13 cellular contexts compared by ENCODE assay signal in the genomic region with DNA sequence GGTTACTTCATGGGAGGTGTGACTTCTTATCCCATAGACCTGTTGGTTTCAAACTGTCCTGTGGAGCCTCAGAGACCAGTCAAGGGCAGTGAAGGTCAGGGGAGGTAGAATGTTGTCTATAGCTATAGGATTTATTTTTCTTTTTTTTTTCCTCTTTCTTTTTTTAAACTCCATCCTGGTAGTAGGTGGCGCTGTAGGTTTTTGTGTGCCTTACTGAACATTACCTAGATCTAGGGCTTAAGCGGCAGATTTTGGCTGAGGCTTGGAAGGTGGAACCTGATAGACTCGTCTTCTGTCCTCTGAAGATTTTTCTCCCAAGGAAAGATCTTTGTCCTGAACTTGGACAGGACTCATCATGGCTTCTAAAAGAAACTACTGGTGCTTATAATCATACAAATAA. TPM values are rescaled to one million over a fixed set of nuclear protein-coding genes. Genes with fewer than 3 reads are reported as not detected.
DNase-seq lines count a peak whose midpoint lies in the region; TF ChIP-seq lines count a peak whose summit lies in the region.
"Had no signal": no experiment of that assay in that cellular context is flagged by ENCODE, and none has a peak within 500 bp of the region (broad histone marks: within the 10 kb centered on the region; RNA-seq: fewer than 3 reads in every experiment).

No MANE protein-coding gene starts in this region.

- H3K27ac Mint-ChIP-seq in activated CD4-positive, alpha-beta memory T cell treated with anti-CD3 and anti-CD28 coated beads for 36 hours = no peak overlapping the region
- peak overlapping the region; percentile 3 for H3K27ac Mint-ChIP-seq in glutamatergic neuron (ENCODE audit: unreplicated experiment)

- CTCF ChIA-PET in AG04450 (lab: Charles Lee) = no interaction called here
- CTCF ChIA-PET in activated CD4-positive, alpha-beta memory T cell treated with anti-CD3 and anti-CD28 coated beads for 36 hours (lab: Charles Lee) = interaction anchor here (0.7 kb wide), 1 partner anchor 19 kb away, joined by 3 read pairs; no protein-coding TSS in a partner anchor

- no peak overlapping the region for H3K4me2 ChIP-seq in DOHH2 (ENCODE audit: low read length)

- H3K9me3 ChIP-seq in AG04450 (ENCODE audit: control insufficient read depth, insufficient read depth, low read length) = no peaks in the 10 kb centered on the region; the same call in 1 of the 2 replicates
- no peaks in the 10 kb centered on the region for H3K9me3 ChIP-seq in DOHH2 (ENCODE audit: control insufficient read depth, insufficient read depth, low read length)
- H3K9me3 ChIP-seq: tibial nerve had no signal

- no peaks in the 10 kb centered on the region for H3K9me3 Mint-ChIP-seq in activated CD4-positive, alpha-beta memory T cell treated with anti-CD3 and anti-CD28 coated beads for 36 hours
- H3K9me3 Mint-ChIP-seq in glutamatergic neuron (ENCODE audit: unreplicated experiment) = peaks cover 8% of the 10 kb centered on the region
- H3K9me3 Mint-ChIP-seq: memory B cell had no signal

- peaks cover 31% of the 10 kb centered on the region for H3K36me3 Mint-ChIP-seq in activated CD4-positive, alpha-beta memory T cell treated with anti-CD3 and anti-CD28 coated beads for 36 hours
- H3K36me3 Mint-ChIP-seq in glutamatergic neuron (ENCODE audit: unreplicated experiment) = no peaks in the 10 kb centered on the region

- H3K4me1 ChIP-seq in DOHH2 (ENCODE audit: control insufficient read depth, low read length) = peaks cover 13% of the 10 kb centered on the region

- no peaks in the 10 kb centered on the region for H3K9me2 ChIP-seq in DOHH2 (replicated peaks; ENCODE audit: control insufficient read depth, low read length)

- H4K20me1 ChIP-seq in DOHH2 (ENCODE audit: control insufficient read depth, insufficient read depth, low read depth, low read length) = no peaks in the 10 kb centered on the region

- POLR2A ChIA-PET in AG04450 (lab: Yijun Ruan, JAX) = interaction anchor here (0.6 to 1.6 kb wide), 2 partner anchors 48 to 236 kb away, joined by 3 to 4 read pairs; no protein-coding TSS in a partner anchor
- POLR2A ChIA-PET in activated CD4-positive, alpha-beta memory T cell treated with anti-CD3 and anti-CD28 coated beads for 36 hours (lab: Charles Lee) = no interaction called here

- H3K27ac ChIP-seq in AG04450 (ENCODE audit: low read depth, low read length) (no peak overlapping the region), DOHH2 (ENCODE audit: low read depth, low read length) (no peak overlapping the region)
- H3K27ac ChIP-seq: tibial nerve, WERI-Rb-1 had no signal

- H3K4me3 ChIP-seq in AG04450 (ENCODE audit: low read depth, low read length) (no peak overlapping the region), DOHH2 (ENCODE audit: low read length) (no peak overlapping the region)
- H3K4me3 ChIP-seq: tibial nerve had no signal

- no peaks in the 10 kb centered on the region for H3K79me2 ChIP-seq in DOHH2 (ENCODE audit: control insufficient read depth, low read length)

- intact Hi-C loops in activated CD4-positive, alpha-beta memory T cell treated with anti-CD3 and anti-CD28 coated beads for 36 hours (cut with micrococcal nuclease) = no loop called here

- peaks cover 11% of the 10 kb centered on the region for H3K4me1 Mint-ChIP-seq in activated CD4-positive, alpha-beta memory T cell treated with anti-CD3 and anti-CD28 coated beads for 36 hours (ENCODE audit: low read depth)
- peaks cover 6% of the 10 kb centered on the region for H3K4me1 Mint-ChIP-seq in glutamatergic neuron (ENCODE audit: low read depth, unreplicated experiment)

- H3F3A ChIP-seq in DOHH2 (ENCODE audit: control insufficient read depth, insufficient read depth) = no peaks in the 10 kb centered on the region; the same call in 1 of the 2 replicates

- H3K27me3 ChIP-seq in AG04450 (ENCODE audit: control insufficient read depth, insufficient read depth, low read length) (no peaks in the 10 kb centered on the region), DOHH2 (ENCODE audit: control insufficient read depth, low read length) (no peaks in the 10 kb centered on the region)
- H3K27me3 ChIP-seq: tibial nerve had no signal

- H3K27me3 Mint-ChIP-seq in activated CD4-positive, alpha-beta memory T cell treated with anti-CD3 and anti-CD28 coated beads for 36 hours = no peaks in the 10 kb centered on the region
- peaks cover 4% of the 10 kb centered on the region for H3K27me3 Mint-ChIP-seq in glutamatergic neuron (ENCODE audit: unreplicated experiment)
- H3K27me3 Mint-ChIP-seq: memory B cell had no signal

- TF ChIP-seq CTCF in AG04450 (IDR thresholded peaks at IDR 0.05; ENCODE audit: low read depth, low read length) (peak; percentile 15; the same call in 1 of the 2 replicates), DOHH2 (IDR thresholded peaks at IDR 0.05; ENCODE audit: low read depth, low read length, poor library complexity, severe bottlenecking) (peak; percentile 37), glutamatergic neuron (IDR thresholded peaks at IDR 0.05; ENCODE audit: partially characterized antibody, unreplicated experiment) (no peak)

- H3K36me3 ChIP-seq in DOHH2 (ENCODE audit: control insufficient read depth, low read length) = peaks cover 49% of the 10 kb centered on the region

- no peak overlapping the region for H3K4me3 Mint-ChIP-seq in activated CD4-positive, alpha-beta memory T cell treated with anti-CD3 and anti-CD28 coated beads for 36 hours
- H3K4me3 Mint-ChIP-seq in glutamatergic neuron (ENCODE audit: unreplicated experiment) = no peak overlapping the region
- H3K4me3 Mint-ChIP-seq: memory B cell had no signal

- DNase-seq in AG04450 (ENCODE audit: low read depth, low spot score) = no peak
- peak; percentile 2 for DNase-seq in activated CD4-positive, alpha-beta memory T cell treated with anti-CD3 and anti-CD28 coated beads for 36 hours
- DNase-seq in glutamatergic neuron = no peak
- DNase-seq in foreskin melanocyte = no peak
- no peak for DNase-seq in NCI-H2227 (lab: John Stamatoyannopoulos, UW; ENCODE audit: unreplicated experiment)
- DNase-seq in NCI-H1105 (lab: John Stamatoyannopoulos, UW) = no peak
- no peak for DNase-seq in COLO829 (ENCODE audit: low spot score)
- DNase-seq: hypothalamus, NCI-H2029, WERI-Rb-1 had no signal

RNA-seq across cellular contexts. Expression of gene LASP1, which starts 47.4 kb away (rescaled TPM):
- 181 and 222 TPM in 2 replicates for polyA plus RNA-seq in AG04450 (2011; rRNA removed)
- 263 and 288 TPM in 2 replicates for polyA minus RNA-seq in AG04450 (2011; rRNA and poly(A)+ RNA removed)
- 100 to 1,000 TPM; 134 to 139 TPM for total RNA-seq in activated CD4-positive, alpha-beta memory T cell treated with anti-CD3 and anti-CD28 coated beads for 36 hours
- total RNA-seq in glutamatergic neuron (ENCODE audit: unreplicated experiment) = 66.6 TPM

RNA-seq across cellular contexts. Expression of gene FBXO47, which starts 49.9 kb away (rescaled TPM):
- not detected in 2 replicates for polyA plus RNA-seq in AG04450 (2011; rRNA removed)
- not detected in 2 replicates for polyA minus RNA-seq in AG04450 (2011; rRNA and poly(A)+ RNA removed)
- total RNA-seq in activated CD4-positive, alpha-beta memory T cell treated with anti-CD3 and anti-CD28 coated beads for 36 hours = not detected
- not detected for total RNA-seq in glutamatergic neuron (ENCODE audit: unreplicated experiment)
- total RNA-seq: tibial nerve had no signal
